8 cellular contexts compared by ENCODE assay signal in genomic region chr7:159030490-159031134, GRCh38.
DNase-seq lines count a peak whose midpoint lies in the region; ATAC-seq and TF ChIP-seq lines count a peak whose summit lies in the region.

No MANE protein-coding gene starts in this region.

- no peaks in the 10 kb centered on the region for H3K79me2 ChIP-seq in PC-3 (ENCODE audit: low read length)

- H3K4me1 Mint-ChIP-seq in activated CD4-positive, alpha-beta T cell treated with anti-CD3 and anti-CD28 coated beads, Interleukin-2, amount 10 ng/mL, durations not matched to agents 7 days and 5 days: peaks cover 10% of the 10 kb centered on the region

- H3K9me3 ChIP-seq in PC-3 (ENCODE audit: low read length): no peaks in the 10 kb centered on the region
- no peaks in the 10 kb centered on the region for H3K9me3 ChIP-seq in stomach smooth muscle (ENCODE audit: control insufficient read depth in 2 of 2, low read length in 2 of 2)

- no peak overlapping the region for H3K27ac ChIP-seq in PC-3 (ENCODE audit: low read length)
- peak overlapping the region; percentile 47 for H3K27ac ChIP-seq in cingulate gyrus (ENCODE audit: low read depth, low read length)
- H3K27ac ChIP-seq in stomach smooth muscle (ENCODE audit: low read length): peak overlapping the region; percentile 55

- CTCF ChIA-PET in activated CD4-positive, alpha-beta T cell treated with anti-CD3 and anti-CD28 coated beads, Interleukin-2, amount 10 ng/mL, durations not matched to agents 7 days and 5 days (lab: Charles Lee): no interaction called here
- CTCF ChIA-PET in PC-3 (lab: Charles Lee): no interaction called here

- H3K36me3 ChIP-seq in PC-3 (ENCODE audit: low read depth, low read length): no peaks in the 10 kb centered on the region
- H3K36me3 ChIP-seq in stomach smooth muscle (ENCODE audit: control insufficient read depth in 2 of 2, insufficient read depth in 2 of 2, low read length in 2 of 2): peaks cover 0 to 2% of the 10 kb centered on the region in 2 donors

- H3K4me1 ChIP-seq in PC-3 (ENCODE audit: insufficient read depth, low read length): peaks cover 18% of the 10 kb centered on the region
- H3K4me1 ChIP-seq in stomach smooth muscle (ENCODE audit: control insufficient read depth, insufficient read depth, low read length): peaks cover 17% of the 10 kb centered on the region

- POLR2A ChIA-PET in activated CD4-positive, alpha-beta T cell treated with anti-CD3 and anti-CD28 coated beads, Interleukin-2, amount 10 ng/mL, durations not matched to agents 7 days and 5 days (lab: Charles Lee): no interaction called here
- POLR2A ChIA-PET in PC-3 (lab: Charles Lee; ENCODE audit: unreplicated experiment): no interaction called here

- H3K9me3 Mint-ChIP-seq in activated CD4-positive, alpha-beta T cell treated with anti-CD3 and anti-CD28 coated beads, Interleukin-2, amount 10 ng/mL, durations not matched to agents 7 days and 5 days: no peaks in the 10 kb centered on the region

- H3K4me2 ChIP-seq in PC-3 (ENCODE audit: low read length): peak overlapping the region; percentile 57

- H3K36me3 Mint-ChIP-seq in activated CD4-positive, alpha-beta T cell treated with anti-CD3 and anti-CD28 coated beads, Interleukin-2, amount 10 ng/mL, durations not matched to agents 7 days and 5 days (ENCODE audit: low read depth): no peaks in the 10 kb centered on the region

- no TSS peak for BruUV-seq in PC-3 (replicated peaks; lab: Mats Ljungman, UMichigan)

- peak overlapping the region; percentile 25 for H3K4me3 Mint-ChIP-seq in activated CD4-positive, alpha-beta T cell treated with anti-CD3 and anti-CD28 coated beads, Interleukin-2, amount 10 ng/mL, durations not matched to agents 7 days and 5 days

- H3K27ac Mint-ChIP-seq in activated CD4-positive, alpha-beta T cell treated with anti-CD3 and anti-CD28 coated beads, Interleukin-2, amount 10 ng/mL, durations not matched to agents 7 days and 5 days: no peak overlapping the region

- H3K4me3 ChIP-seq in PC-3 (ENCODE audit: low read length): peak overlapping the region; percentile 49
- H3K4me3 ChIP-seq in stomach smooth muscle (ENCODE audit: low read length in 2 of 2): peak overlapping the region; percentile 56 to 75
- H3K4me3 ChIP-seq in foreskin fibroblast (ENCODE audit: low read depth in 1 of 2, low read length in 2 of 2): peak overlapping the region in 1 of 2 donors; percentile 28

- peak overlapping the region; percentile 63; the same call in 1 of the 2 replicates for H2AFZ ChIP-seq in PC-3 (ENCODE audit: low read length)

- no peak for DNase-seq in activated CD4-positive, alpha-beta T cell treated with anti-CD3 and anti-CD28 coated beads, Interleukin-2, amount 10 ng/mL, durations not matched to agents 7 days and 5 days
- DNase-seq in activated CD4-positive, alpha-beta T cell treated with anti-CD3 and anti-CD28 coated beads for 4 hours: no peak
- DNase-seq in PC-3 (no peak), left lobe of liver (ENCODE audit: low spot score) (peak; percentile 48), foreskin fibroblast (no peak)

- no peaks in the 10 kb centered on the region for H3F3A ChIP-seq in PC-3 (ENCODE audit: low read length, unreplicated experiment)

- peaks cover 9% of the 10 kb centered on the region for H3K27me3 Mint-ChIP-seq in activated CD4-positive, alpha-beta T cell treated with anti-CD3 and anti-CD28 coated beads, Interleukin-2, amount 10 ng/mL, durations not matched to agents 7 days and 5 days

- H4K20me1 ChIP-seq in PC-3 (ENCODE audit: low read length): no peaks in the 10 kb centered on the region

- intact Hi-C loops in PC-3 (cut with micrococcal nuclease): no loop called here

- H3K9me2 ChIP-seq in PC-3 (replicated peaks; ENCODE audit: low read length): no peaks in the 10 kb centered on the region

- H3K27me3 ChIP-seq in PC-3 (ENCODE audit: low read length) (no peaks in the 10 kb centered on the region), stomach smooth muscle (ENCODE audit: control insufficient read depth in 1 of 2, insufficient read depth in 2 of 2, low read length in 2 of 2) (peaks cover 15 to 27% of the 10 kb centered on the region in 2 donors)

- TF ChIP-seq CTCF in PC-3 (conservative IDR thresholded peaks at IDR 0.05; ENCODE audit: low read depth, low read length) (0 out of 2 replicates have a peak, but pooled peaks have one; percentile 14), foreskin fibroblast (IDR thresholded peaks at IDR 0.05; ENCODE audit: low read depth, low read length) (no peak)

- ATAC-seq in PC-3 (0 out of 2 replicates have a peak, but pooled peaks have one; percentile 6), left lobe of liver (peak; percentile 79), GM18519 (IDR thresholded peaks at IDR 0.05; ENCODE audit: low FRiP score, unreplicated experiment) (no peak)

- H3K9ac ChIP-seq in PC-3 (ENCODE audit: low read length): no peak overlapping the region
- H3K9ac ChIP-seq in stomach smooth muscle (ENCODE audit: low read length in 2 of 2): peak overlapping the region; percentile 32 to 36
